In genomic region chr1:10733967-10734366, GRCh38 we compare ENCODE assay signal across 8 cellular contexts.
A peak's percentile ranks its signal among the peaks of the same experiment; 100 is the strongest.
DNase-seq lines count a peak whose midpoint lies in the region; ATAC-seq lines count a peak whose summit lies in the region.

No MANE protein-coding gene starts in this region.

- H3K4me1 Mint-ChIP-seq in activated CD4-positive, alpha-beta memory T cell treated with anti-CD3 and anti-CD28 coated beads for 36 hours (ENCODE audit: low read depth): peaks cover 13% of the 10 kb centered on the region
- no peaks in the 10 kb centered on the region for H3K4me1 Mint-ChIP-seq in activated CD4-positive, alpha-beta memory T cell treated with anti-CD3 and anti-CD28 coated beads, Interleukin-2, amount 10 ng/mL, durations not matched to agents 7 days and 5 days

- no peak overlapping the region for H3K27ac Mint-ChIP-seq in activated CD4-positive, alpha-beta memory T cell treated with anti-CD3 and anti-CD28 coated beads for 36 hours
- H3K27ac Mint-ChIP-seq in activated CD4-positive, alpha-beta memory T cell treated with anti-CD3 and anti-CD28 coated beads, Interleukin-2, amount 10 ng/mL, durations not matched to agents 7 days and 5 days: no peak overlapping the region

- DNase-seq in activated CD4-positive, alpha-beta memory T cell treated with anti-CD3 and anti-CD28 coated beads for 36 hours: peak; percentile 81
- DNase-seq in activated CD4-positive, alpha-beta memory T cell treated with anti-CD3 and anti-CD28 coated beads, Interleukin-2, amount 10 ng/mL, durations not matched to agents 7 days and 5 days: no peak
- DNase-seq in NCI-H1436 (lab: John Stamatoyannopoulos, UW) (peak; percentile 72), head of caudate nucleus (peak in 40 of 42 donors; percentile 27 to 90 (median 60))
- DNase-seq in stimulated activated CD8-positive, alpha-beta memory T cell treated with anti-CD3 and anti-CD28 coated beads, Interleukin-7, amount 100 ng/mL, for 48 hours (ENCODE audit: extremely low read depth in 1 of 2, low read depth in 1 of 2): peak; percentile 6 to 32

- CTCF ChIA-PET in activated CD4-positive, alpha-beta memory T cell treated with anti-CD3 and anti-CD28 coated beads for 36 hours (lab: Charles Lee): no interaction called here
- CTCF ChIA-PET in activated CD4-positive, alpha-beta memory T cell treated with anti-CD3 and anti-CD28 coated beads, Interleukin-2, amount 10 ng/mL, durations not matched to agents 7 days and 5 days (lab: Charles Lee): interaction anchor here (0.5 kb wide), 1 partner anchor 910 kb away, joined by 5 read pairs; no protein-coding TSS in a partner anchor

- no peaks in the 10 kb centered on the region for H3K36me3 Mint-ChIP-seq in activated CD4-positive, alpha-beta memory T cell treated with anti-CD3 and anti-CD28 coated beads for 36 hours
- H3K36me3 Mint-ChIP-seq in activated CD4-positive, alpha-beta memory T cell treated with anti-CD3 and anti-CD28 coated beads, Interleukin-2, amount 10 ng/mL, durations not matched to agents 7 days and 5 days (ENCODE audit: low read depth): no peaks in the 10 kb centered on the region

- POLR2A ChIA-PET in activated CD4-positive, alpha-beta memory T cell treated with anti-CD3 and anti-CD28 coated beads for 36 hours (lab: Charles Lee): no interaction called here
- POLR2A ChIA-PET in activated CD4-positive, alpha-beta memory T cell treated with anti-CD3 and anti-CD28 coated beads, Interleukin-2, amount 10 ng/mL, durations not matched to agents 7 days and 5 days (lab: Charles Lee): no interaction called here

- peaks cover 6% of the 10 kb centered on the region for H3K27me3 Mint-ChIP-seq in activated CD4-positive, alpha-beta memory T cell treated with anti-CD3 and anti-CD28 coated beads for 36 hours
- no peaks in the 10 kb centered on the region for H3K27me3 Mint-ChIP-seq in activated CD4-positive, alpha-beta memory T cell treated with anti-CD3 and anti-CD28 coated beads, Interleukin-2, amount 10 ng/mL, durations not matched to agents 7 days and 5 days

- no peaks in the 10 kb centered on the region for H3K9me3 Mint-ChIP-seq in activated CD4-positive, alpha-beta memory T cell treated with anti-CD3 and anti-CD28 coated beads for 36 hours
- H3K9me3 Mint-ChIP-seq in activated CD4-positive, alpha-beta memory T cell treated with anti-CD3 and anti-CD28 coated beads, Interleukin-2, amount 10 ng/mL, durations not matched to agents 7 days and 5 days: no peaks in the 10 kb centered on the region

- no peak for ATAC-seq in GM19467 (IDR thresholded peaks at IDR 0.05; ENCODE audit: unreplicated experiment)
- ATAC-seq in HG03342 (IDR thresholded peaks at IDR 0.05; ENCODE audit: unreplicated experiment): no peak
- ATAC-seq in HG02852 (IDR thresholded peaks at IDR 0.05; ENCODE audit: unreplicated experiment): no peak

- intact Hi-C loops in activated CD4-positive, alpha-beta memory T cell treated with anti-CD3 and anti-CD28 coated beads for 36 hours (cut with micrococcal nuclease): loop anchor here (5.0 kb wide), 1 partner anchor 42 kb away; no protein-coding TSS in a partner anchor
- intact Hi-C loops in head of caudate nucleus (cut with DNase I): no loop called here

- H3K4me3 Mint-ChIP-seq in activated CD4-positive, alpha-beta memory T cell treated with anti-CD3 and anti-CD28 coated beads for 36 hours: no peak overlapping the region
- H3K4me3 Mint-ChIP-seq in activated CD4-positive, alpha-beta memory T cell treated with anti-CD3 and anti-CD28 coated beads, Interleukin-2, amount 10 ng/mL, durations not matched to agents 7 days and 5 days: no peak overlapping the region
